8 cellular contexts compared by ENCODE assay signal in the genomic region with DNA sequence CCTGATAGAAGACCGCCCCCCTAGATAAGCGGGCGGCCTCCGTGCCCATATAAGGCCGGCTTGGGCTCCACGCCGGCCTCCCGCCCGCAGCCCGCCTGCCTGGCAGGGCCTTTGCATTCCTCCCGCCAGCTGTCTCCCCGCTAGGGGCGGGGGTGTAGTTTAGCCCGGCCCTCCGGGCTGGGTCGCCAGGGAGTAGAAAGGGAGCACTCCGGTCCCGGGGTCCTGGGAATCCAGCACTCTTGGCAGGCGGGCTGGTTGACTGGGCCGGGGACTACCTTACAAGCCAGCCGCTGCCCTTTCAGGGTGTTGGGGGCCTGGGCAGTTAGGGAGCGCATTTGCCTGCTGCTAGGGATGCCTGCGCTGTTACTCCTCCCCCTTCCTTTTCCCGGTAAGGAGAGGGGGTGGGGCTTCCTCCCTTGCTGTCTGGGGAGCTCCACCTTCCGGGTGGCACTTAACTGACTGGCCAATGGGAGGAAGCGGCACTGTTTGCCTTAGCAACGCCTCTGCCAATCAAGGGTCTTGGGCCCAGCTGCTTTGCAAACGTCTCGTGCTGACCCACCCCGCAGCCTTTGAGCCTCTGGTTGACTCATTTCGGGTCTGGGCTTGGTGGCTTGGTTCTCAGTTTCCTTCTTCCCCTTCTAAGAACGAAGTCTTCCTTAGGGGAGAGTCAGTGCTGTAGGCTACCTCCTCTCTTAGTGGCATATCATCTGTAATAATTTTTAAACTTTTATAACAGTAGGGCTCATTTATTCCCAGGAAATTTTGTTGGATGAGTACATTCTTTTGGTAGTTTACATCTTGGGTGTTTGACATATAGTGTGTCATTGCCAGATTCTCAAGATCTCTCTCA. TPM values are rescaled to one million over a fixed set of nuclear protein-coding genes. Genes with fewer than 3 reads are reported as not detected.
A peak's percentile ranks its signal among the peaks of the same experiment; 100 is the strongest.
DNase-seq lines count a peak whose midpoint lies in the region; ATAC-seq and FAIRE-seq lines count a peak whose summit lies in the region.

No MANE protein-coding gene starts in this region.

- peak; percentile 68 for ATAC-seq in GM21390 (IDR thresholded peaks at IDR 0.05; ENCODE audit: unreplicated experiment)

- DNase-seq in COR-L47 (lab: John Stamatoyannopoulos, UW) (peak; percentile 97), HUDEP-2 (lab: John Stamatoyannopoulos, UW; ENCODE audit: unreplicated experiment in 76 of 76) (peak; percentile 86 to 100 (median 98)), NOMO-1 treated with dmso at 0.1 percent for 144 hours (lab: John Stamatoyannopoulos, UW; ENCODE audit: unreplicated experiment) (peak; percentile 98), mesenteric fat pad (ENCODE audit: low spot score) (peak; percentile 97)
- peak; percentile 92 for DNase-seq in activated CD8-positive, alpha-beta memory T cell treated with anti-CD3 and anti-CD28 coated beads, Interleukin-2, amount 50 U/mL, for 4 hours
- peak; percentile 87 for DNase-seq in stimulated activated CD8-positive, alpha-beta memory T cell treated with anti-CD3 and anti-CD28 coated beads, Interleukin-15, amount 100 ng/mL, for 1 hour (ENCODE audit: low read depth)

- peak; percentile 93 for FAIRE-seq in endometrium (lab: Jason Lieb, UNC)

RNA-seq across cellular contexts. Expression of a gene that starts 3.4 kb away (rescaled TPM):
- total RNA-seq in mesenteric fat pad = 34.2 TPM

RNA-seq across cellular contexts. Expression of a gene that starts 7.5 kb away (rescaled TPM):
- total RNA-seq in mesenteric fat pad = 26.6 TPM

RNA-seq across cellular contexts. Expression of a gene that starts 54.8 kb away (rescaled TPM):
- 36.5 TPM for total RNA-seq in mesenteric fat pad

Comparison
In these comparisons a context has a peak if more than half of its experiments do, and no peak if none do; other contexts are left out.
1. Peak in every context shown above with its lines: DNase-seq and ATAC-seq.